ENCODE assay signal across 8 cellular contexts in the genomic region with DNA sequence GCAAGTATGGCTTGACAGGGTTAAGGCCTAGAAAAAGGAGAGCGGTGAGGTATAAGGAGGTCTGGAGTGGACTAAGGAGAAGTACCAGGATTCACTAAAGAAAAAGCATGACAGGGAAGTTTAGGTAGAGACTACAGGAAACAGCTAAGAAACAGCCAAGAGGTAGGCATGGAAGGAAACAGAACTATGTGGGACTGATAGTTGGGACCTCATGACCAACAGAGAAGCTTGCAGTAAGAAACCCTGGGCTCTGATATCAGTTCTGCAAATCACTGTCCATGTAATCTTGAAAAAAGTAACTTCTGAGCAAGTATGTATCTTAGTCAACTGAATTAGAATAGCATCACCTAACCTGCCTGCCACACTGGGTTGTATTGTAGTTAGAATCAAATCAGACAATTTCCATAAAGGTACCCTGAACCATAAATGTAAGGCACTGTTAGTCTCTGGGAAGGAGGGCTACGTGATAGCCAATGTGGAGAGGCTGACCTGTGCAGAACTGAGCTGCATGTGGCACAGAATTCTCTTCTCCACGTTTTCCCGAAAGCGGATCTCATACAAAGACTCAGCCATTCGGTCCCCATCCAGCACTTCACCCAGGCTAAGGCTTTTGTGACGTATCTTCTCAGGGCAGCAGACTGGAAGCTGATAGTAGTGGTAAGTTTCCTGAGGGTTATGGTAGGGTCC. TPM values are rescaled to one million over a fixed set of nuclear protein-coding genes. Genes with fewer than 3 reads are reported as not detected.
A peak's percentile ranks its signal among the peaks of the same experiment; 100 is the strongest.
DNase-seq lines count a peak whose midpoint lies in the region; ATAC-seq, FAIRE-seq and TF ChIP-seq lines count a peak whose summit lies in the region.

No MANE protein-coding gene starts in this region.

- peak; percentile 64 for FAIRE-seq in GM19239 (lab: Jason Lieb, UNC)

- H3K9ac ChIP-seq in skeletal muscle tissue (ENCODE audit: low read depth in 1 of 3, low read length in 3 of 3): peak overlapping the region; percentile 91 to 97 (median 96)

- TF ChIP-seq CTCF in VCaP (conservative IDR thresholded peaks at IDR 0.05) (no peak), fibroblast of villous mesenchyme (IDR thresholded peaks at IDR 0.05; ENCODE audit: insufficient read depth, low read depth, low read length) (no peak)

- peaks cover 19 to 31% (median 26%) of the 10 kb centered on the region in 3 donors for H3K4me1 ChIP-seq in skeletal muscle tissue (ENCODE audit: control insufficient read depth in 3 of 3, insufficient read depth in 3 of 3, low read length in 3 of 3)

- H3K4me3 ChIP-seq in fibroblast of villous mesenchyme (ENCODE audit: low read depth, low read length): peak overlapping the region; percentile 84
- peak overlapping the region; percentile 92 to 97 (median 95) for H3K4me3 ChIP-seq in skeletal muscle tissue (ENCODE audit: low read length in 3 of 3)

- ATAC-seq in HG03565 (IDR thresholded peaks at IDR 0.05; ENCODE audit: unreplicated experiment): no peak

- H3K9me3 ChIP-seq in skeletal muscle tissue (ENCODE audit: control insufficient read depth in 3 of 3, low read length in 3 of 3): no peaks in the 10 kb centered on the region

- no peaks in the 10 kb centered on the region for H3K27me3 ChIP-seq in skeletal muscle tissue (ENCODE audit: control insufficient read depth in 3 of 3, insufficient read depth in 3 of 3, low read length in 3 of 3)

- DNase-seq in GM19239 (ENCODE audit: insufficient read length, low spot score) (no peak), fibroblast of villous mesenchyme (ENCODE audit: low read depth) (no peak), GOT3 (lab: John Stamatoyannopoulos, UW) (no peak), glomerular visceral epithelial cell (ENCODE audit: extremely low spot score) (no peak), NCI-H2171 treated with DMSO at 0.1 percent for 48 hours (lab: John Stamatoyannopoulos, UW) (no peak)

- peaks cover 20 to 32% (median 27%) of the 10 kb centered on the region in 3 donors for H3K36me3 ChIP-seq in skeletal muscle tissue (ENCODE audit: control insufficient read depth in 3 of 3, insufficient read depth in 3 of 3, low read length in 3 of 3)

- H3K27ac ChIP-seq in VCaP (peak overlapping the region; percentile 96), skeletal muscle tissue (ENCODE audit: low read depth, low read length) (peak overlapping the region; percentile 99)

RNA-seq across cellular contexts. Expression of gene TM9SF1, which starts 0.9 kb away (rescaled TPM):
- 64.4 and 96.3 TPM in 2 replicates for total RNA-seq in fibroblast of villous mesenchyme
- total RNA-seq in skeletal muscle tissue: 18.3 TPM

RNA-seq across cellular contexts. Expression of gene IPO4, which starts 5.7 kb away (rescaled TPM):
- total RNA-seq in fibroblast of villous mesenchyme (39.6 and 41.9 TPM in 2 replicates), skeletal muscle tissue (32.9 TPM)

RNA-seq across cellular contexts. Expression of gene TSSK4, which starts 11.2 kb away (rescaled TPM):
- under 0.01 and 0.32 TPM in 2 replicates for total RNA-seq in fibroblast of villous mesenchyme
- total RNA-seq in skeletal muscle tissue: 0.52 TPM

RNA-seq across cellular contexts. Expression of gene CHMP4A, which starts 19.0 kb away (rescaled TPM):
- total RNA-seq in fibroblast of villous mesenchyme (13.8 and 15.8 TPM in 2 replicates), skeletal muscle tissue (29.2 TPM)

RNA-seq across cellular contexts. Expression of gene MDP1, which starts 21.5 kb away (rescaled TPM):
- total RNA-seq in fibroblast of villous mesenchyme (8.6 and 15.5 TPM in 2 replicates), skeletal muscle tissue (9.9 TPM)
